1 cellular context compared by ENCODE assay signal in the genomic region with DNA sequence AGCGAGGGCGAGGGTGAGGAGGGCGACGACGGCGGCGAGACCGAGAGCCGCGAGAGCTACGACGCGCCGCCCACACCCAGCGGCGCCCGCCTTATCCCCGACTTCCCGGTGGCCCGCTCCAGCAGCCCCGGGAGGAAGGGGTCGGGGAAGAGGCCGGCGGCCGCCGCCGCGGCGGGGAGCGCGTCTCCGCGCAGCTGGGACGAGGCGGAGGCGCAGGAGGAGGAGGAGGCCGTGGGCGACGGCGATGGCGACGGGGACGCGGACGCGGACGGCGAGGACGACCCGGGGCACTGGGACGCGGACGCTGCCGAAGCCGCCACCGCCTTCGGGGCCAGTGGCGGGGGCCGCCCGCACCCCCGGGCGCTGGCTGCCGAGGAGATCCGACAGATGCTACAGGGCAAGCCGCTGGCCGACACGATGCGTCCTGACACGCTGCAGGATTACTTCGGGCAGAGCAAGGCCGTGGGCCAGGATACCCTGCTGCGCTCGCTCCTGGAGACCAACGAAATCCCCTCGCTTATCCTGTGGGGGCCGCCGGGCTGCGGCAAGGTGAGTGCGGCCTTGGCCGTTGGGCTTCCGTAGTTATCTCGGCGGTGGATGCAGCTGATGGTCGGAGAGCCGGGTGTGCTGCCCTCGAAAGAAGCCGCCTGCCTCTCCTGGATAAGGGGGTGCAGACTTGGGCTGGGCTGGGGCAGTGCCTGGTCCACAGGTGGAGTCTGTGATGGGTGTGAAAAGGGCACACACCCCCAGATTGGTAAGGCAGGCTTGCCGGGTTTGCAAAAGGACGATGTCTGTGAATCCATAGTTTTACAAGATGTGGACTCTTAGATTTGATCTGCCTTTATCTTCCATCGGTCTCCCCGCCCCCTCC.
A peak's percentile ranks its signal among the peaks of the same experiment; 100 is the strongest.
TF ChIP-seq lines count a peak whose summit lies in the region.

No MANE protein-coding gene starts in this region.

TF ChIP-seq in HepG2, 621 proteins besides CTCF, POLR2A, EP300 and RAD21 (continued from another document and continues in another):
- TF ChIP-seq, protein P1, sequence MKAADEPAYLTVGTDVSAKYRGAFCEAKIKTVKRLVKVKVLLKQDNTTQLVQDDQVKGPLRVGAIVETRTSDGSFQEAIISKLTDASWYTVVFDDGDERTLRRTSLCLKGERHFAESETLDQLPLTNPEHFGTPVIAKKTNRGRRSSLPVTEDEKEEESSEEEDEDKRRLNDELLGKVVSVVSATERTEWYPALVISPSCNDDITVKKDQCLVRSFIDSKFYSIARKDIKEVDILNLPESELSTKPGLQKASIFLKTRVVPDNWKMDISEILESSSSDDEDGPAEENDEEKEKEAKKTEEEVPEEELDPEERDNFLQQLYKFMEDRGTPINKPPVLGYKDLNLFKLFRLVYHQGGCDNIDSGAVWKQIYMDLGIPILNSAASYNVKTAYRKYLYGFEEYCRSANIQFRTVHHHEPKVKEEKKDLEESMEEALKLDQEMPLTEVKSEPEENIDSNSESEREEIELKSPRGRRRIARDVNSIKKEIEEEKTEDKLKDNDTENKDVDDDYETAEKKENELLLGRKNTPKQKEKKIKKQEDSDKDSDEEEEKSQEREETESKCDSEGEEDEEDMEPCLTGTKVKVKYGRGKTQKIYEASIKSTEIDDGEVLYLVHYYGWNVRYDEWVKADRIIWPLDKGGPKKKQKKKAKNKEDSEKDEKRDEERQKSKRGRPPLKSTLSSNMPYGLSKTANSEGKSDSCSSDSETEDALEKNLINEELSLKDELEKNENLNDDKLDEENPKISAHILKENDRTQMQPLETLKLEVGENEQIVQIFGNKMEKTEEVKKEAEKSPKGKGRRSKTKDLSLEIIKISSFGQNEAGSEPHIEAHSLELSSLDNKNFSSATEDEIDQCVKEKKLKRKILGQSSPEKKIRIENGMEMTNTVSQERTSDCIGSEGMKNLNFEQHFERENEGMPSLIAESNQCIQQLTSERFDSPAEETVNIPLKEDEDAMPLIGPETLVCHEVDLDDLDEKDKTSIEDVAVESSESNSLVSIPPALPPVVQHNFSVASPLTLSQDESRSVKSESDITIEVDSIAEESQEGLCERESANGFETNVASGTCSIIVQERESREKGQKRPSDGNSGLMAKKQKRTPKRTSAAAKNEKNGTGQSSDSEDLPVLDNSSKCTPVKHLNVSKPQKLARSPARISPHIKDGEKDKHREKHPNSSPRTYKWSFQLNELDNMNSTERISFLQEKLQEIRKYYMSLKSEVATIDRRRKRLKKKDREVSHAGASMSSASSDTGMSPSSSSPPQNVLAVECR (CRISPR knock-in tag; IDR thresholded peaks at IDR 0.05; ENCODE audit: borderline replicate concordance) = peak; percentile 31; the same call in 1 of the 2 replicates
- no peak for TF ChIP-seq ZSCAN9 (CRISPR knock-in tag; IDR thresholded peaks at IDR 0.05; ENCODE audit: borderline replicate concordance)
- TF ChIP-seq SATB2 (CRISPR knock-in tag; IDR thresholded peaks at IDR 0.05) = no peak
- TF ChIP-seq ZNF264 (CRISPR knock-in tag; IDR thresholded peaks at IDR 0.05) = no peak
- no peak for TF ChIP-seq PHB2 (IDR thresholded peaks at IDR 0.05; ENCODE audit: partially characterized antibody)
- TF ChIP-seq PHF20 (CRISPR knock-in tag; IDR thresholded peaks at IDR 0.05) = 0 out of 2 replicates have a peak, but pooled peaks have one; percentile 23
- TF ChIP-seq MIER3 (CRISPR knock-in tag; IDR thresholded peaks at IDR 0.05; ENCODE audit: borderline replicate concordance) = no peak
- no peak for TF ChIP-seq ZNF335 (CRISPR knock-in tag; IDR thresholded peaks at IDR 0.05)
- no peak for TF ChIP-seq ZNF549 (CRISPR knock-in tag; IDR thresholded peaks at IDR 0.05)
- no peak for TF ChIP-seq NPAS2 (CRISPR knock-in tag; IDR thresholded peaks at IDR 0.05; ENCODE audit: borderline replicate concordance)
- TF ChIP-seq, protein P2, sequence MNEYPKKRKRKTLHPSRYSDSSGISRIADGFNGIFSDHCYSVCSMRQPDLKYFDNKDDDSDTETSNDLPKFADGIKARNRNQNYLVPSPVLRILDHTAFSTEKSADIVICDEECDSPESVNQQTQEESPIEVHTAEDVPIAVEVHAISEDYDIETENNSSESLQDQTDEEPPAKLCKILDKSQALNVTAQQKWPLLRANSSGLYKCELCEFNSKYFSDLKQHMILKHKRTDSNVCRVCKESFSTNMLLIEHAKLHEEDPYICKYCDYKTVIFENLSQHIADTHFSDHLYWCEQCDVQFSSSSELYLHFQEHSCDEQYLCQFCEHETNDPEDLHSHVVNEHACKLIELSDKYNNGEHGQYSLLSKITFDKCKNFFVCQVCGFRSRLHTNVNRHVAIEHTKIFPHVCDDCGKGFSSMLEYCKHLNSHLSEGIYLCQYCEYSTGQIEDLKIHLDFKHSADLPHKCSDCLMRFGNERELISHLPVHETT (CRISPR knock-in tag; conservative IDR thresholded peaks at IDR 0.05) = no peak; the same call in 1 of the 2 replicates
- TF ChIP-seq ZNF580 (CRISPR knock-in tag; IDR thresholded peaks at IDR 0.05; ENCODE audit: borderline replicate concordance, low read depth) = no peak
- no peak for TF ChIP-seq PRDM15 (CRISPR knock-in tag; IDR thresholded peaks at IDR 0.05)
- TF ChIP-seq ZBTB10 (CRISPR knock-in tag; IDR thresholded peaks at IDR 0.05; ENCODE audit: borderline replicate concordance) = peak; percentile 61; the same call in 1 of the 2 replicates
- TF ChIP-seq, protein P3, sequence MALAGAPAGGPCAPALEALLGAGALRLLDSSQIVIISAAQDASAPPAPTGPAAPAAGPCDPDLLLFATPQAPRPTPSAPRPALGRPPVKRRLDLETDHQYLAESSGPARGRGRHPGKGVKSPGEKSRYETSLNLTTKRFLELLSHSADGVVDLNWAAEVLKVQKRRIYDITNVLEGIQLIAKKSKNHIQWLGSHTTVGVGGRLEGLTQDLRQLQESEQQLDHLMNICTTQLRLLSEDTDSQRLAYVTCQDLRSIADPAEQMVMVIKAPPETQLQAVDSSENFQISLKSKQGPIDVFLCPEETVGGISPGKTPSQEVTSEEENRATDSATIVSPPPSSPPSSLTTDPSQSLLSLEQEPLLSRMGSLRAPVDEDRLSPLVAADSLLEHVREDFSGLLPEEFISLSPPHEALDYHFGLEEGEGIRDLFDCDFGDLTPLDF (CRISPR knock-in tag; IDR thresholded peaks at IDR 0.05) = peak; percentile 36; the same call in 1 of the 2 replicates
- TF ChIP-seq MZF1 (CRISPR knock-in tag; IDR thresholded peaks at IDR 0.05; ENCODE audit: borderline replicate concordance) = no peak
- peak; percentile 22; the same call in 1 of the 2 replicates for TF ChIP-seq ZNF713 (CRISPR knock-in tag; IDR thresholded peaks at IDR 0.05)
- no peak for TF ChIP-seq DMAP1 (CRISPR knock-in tag; IDR thresholded peaks at IDR 0.05)
- TF ChIP-seq ZMYM3 (CRISPR knock-in tag; IDR thresholded peaks at IDR 0.05) = 0 out of 2 replicates have a peak, but pooled peaks have one; percentile 55
- TF ChIP-seq ZNF577 (CRISPR knock-in tag; IDR thresholded peaks at IDR 0.05; ENCODE audit: borderline replicate concordance, low read depth) = no peak
- TF ChIP-seq, protein P4, sequence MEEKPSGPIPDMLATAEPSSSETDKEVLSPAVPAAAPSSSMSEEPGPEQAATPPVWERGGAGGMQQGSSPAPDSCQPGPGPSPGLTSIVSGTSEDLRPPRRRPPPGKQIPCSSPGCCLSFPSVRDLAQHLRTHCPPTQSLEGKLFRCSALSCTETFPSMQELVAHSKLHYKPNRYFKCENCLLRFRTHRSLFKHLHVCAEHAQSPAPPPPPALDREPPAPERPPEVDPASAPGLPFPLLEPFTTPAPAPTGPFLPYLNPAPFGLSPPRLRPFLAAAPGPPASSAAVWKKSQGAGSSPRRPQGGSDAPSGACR (CRISPR knock-in tag; IDR thresholded peaks at IDR 0.05) = peak; percentile 56; the same call in 1 of the 2 replicates
- TF ChIP-seq, protein P5, sequence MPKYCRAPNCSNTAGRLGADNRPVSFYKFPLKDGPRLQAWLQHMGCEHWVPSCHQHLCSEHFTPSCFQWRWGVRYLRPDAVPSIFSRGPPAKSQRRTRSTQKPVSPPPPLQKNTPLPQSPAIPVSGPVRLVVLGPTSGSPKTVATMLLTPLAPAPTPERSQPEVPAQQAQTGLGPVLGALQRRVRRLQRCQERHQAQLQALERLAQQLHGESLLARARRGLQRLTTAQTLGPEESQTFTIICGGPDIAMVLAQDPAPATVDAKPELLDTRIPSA (CRISPR knock-in tag; IDR thresholded peaks at IDR 0.05; ENCODE audit: borderline replicate concordance) = 0 out of 2 replicates have a peak, but pooled peaks have one; percentile 5
- no peak; the same call in 1 of the 2 replicates for TF ChIP-seq ETV6 (CRISPR knock-in tag; conservative IDR thresholded peaks at IDR 0.05)
- TF ChIP-seq ZSCAN25 (CRISPR knock-in tag; IDR thresholded peaks at IDR 0.05) = peak; percentile 41; the same call in 1 of the 2 replicates
- no peak; the same call in 1 of the 2 replicates for TF ChIP-seq TOPORS (CRISPR knock-in tag; IDR thresholded peaks at IDR 0.05)
- TF ChIP-seq CBX2 (IDR thresholded peaks at IDR 0.05; ENCODE audit: low read depth, low read length) = no peak
- TF ChIP-seq CBX2 (CRISPR knock-in tag; IDR thresholded peaks at IDR 0.05; ENCODE audit: low read depth) = no peak
- TF ChIP-seq SRSF4 (IDR thresholded peaks at IDR 0.05; ENCODE audit: low read depth, low read length, poor library complexity, severe bottlenecking) = no peak
- TF ChIP-seq, protein P6, sequence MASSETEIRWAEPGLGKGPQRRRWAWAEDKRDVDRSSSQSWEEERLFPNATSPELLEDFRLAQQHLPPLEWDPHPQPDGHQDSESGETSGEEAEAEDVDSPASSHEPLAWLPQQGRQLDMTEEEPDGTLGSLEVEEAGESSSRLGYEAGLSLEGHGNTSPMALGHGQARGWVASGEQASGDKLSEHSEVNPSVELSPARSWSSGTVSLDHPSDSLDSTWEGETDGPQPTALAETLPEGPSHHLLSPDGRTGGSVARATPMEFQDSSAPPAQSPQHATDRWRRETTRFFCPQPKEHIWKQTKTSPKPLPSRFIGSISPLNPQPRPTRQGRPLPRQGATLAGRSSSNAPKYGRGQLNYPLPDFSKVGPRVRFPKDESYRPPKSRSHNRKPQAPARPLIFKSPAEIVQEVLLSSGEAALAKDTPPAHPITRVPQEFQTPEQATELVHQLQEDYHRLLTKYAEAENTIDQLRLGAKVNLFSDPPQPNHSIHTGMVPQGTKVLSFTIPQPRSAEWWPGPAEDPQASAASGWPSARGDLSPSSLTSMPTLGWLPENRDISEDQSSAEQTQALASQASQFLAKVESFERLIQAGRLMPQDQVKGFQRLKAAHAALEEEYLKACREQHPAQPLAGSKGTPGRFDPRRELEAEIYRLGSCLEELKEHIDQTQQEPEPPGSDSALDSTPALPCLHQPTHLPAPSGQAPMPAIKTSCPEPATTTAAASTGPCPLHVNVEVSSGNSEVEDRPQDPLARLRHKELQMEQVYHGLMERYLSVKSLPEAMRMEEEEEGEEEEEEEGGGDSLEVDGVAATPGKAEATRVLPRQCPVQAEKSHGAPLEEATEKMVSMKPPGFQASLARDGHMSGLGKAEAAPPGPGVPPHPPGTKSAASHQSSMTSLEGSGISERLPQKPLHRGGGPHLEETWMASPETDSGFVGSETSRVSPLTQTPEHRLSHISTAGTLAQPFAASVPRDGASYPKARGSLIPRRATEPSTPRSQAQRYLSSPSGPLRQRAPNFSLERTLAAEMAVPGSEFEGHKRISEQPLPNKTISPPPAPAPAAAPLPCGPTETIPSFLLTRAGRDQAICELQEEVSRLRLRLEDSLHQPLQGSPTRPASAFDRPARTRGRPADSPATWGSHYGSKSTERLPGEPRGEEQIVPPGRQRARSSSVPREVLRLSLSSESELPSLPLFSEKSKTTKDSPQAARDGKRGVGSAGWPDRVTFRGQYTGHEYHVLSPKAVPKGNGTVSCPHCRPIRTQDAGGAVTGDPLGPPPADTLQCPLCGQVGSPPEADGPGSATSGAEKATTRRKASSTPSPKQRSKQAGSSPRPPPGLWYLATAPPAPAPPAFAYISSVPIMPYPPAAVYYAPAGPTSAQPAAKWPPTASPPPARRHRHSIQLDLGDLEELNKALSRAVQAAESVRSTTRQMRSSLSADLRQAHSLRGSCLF (CRISPR knock-in tag; IDR thresholded peaks at IDR 0.05; ENCODE audit: borderline replicate concordance) = 0 out of 2 replicates have a peak, but pooled peaks have one; percentile 15
